In the genomic region with DNA sequence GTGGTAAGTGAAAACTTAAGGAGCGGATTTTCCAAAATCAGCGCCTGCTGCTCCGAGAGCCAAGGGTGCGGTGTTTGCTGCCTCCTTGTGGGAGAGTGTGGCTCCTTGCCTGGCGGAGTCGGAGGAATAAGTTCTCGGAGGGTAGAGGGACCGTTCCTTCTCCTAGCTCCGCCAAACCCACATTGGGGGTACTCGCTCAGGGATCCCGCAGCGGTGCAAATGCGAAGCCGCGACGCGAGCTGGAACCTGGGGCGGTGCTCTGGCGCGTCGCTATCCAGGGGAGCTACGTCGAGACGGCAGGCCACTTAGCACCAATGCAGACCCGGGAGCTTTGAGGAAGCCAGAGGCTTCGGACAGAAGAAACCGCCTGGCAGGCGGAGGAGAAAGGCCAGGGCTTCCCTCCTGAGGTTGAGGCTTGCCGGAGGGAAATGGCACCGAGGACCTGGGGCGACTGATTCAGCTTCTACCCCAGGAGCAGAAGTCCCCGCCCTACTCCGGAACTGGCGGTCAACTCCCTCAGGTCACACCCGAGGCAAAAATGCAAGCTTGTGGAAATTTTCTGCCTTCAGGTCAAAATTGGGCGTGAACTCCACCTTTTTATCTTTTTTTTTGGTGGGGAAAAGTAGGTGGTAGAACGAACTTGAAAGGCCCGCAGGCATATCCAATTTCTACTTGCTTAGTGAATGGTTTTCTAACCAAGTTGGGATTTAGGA, we compare ENCODE assay signal across 1 cellular context.
TF ChIP-seq lines count a peak whose summit lies in the region.

No MANE protein-coding gene starts in this region.

TF ChIP-seq in H1, 55 proteins besides CTCF, POLR2A, EP300 and RAD21:
- TF ChIP-seq CEBPB (IDR thresholded peaks at IDR 0.05; ENCODE audit: low read depth, low read length) (no peak), JUN (IDR thresholded peaks at IDR 0.05; ENCODE audit: low read depth, low read length) (no peak), CHD1 (IDR thresholded peaks at IDR 0.05; ENCODE audit: low read depth, low read length) (no peak), ATF2 (IDR thresholded peaks at IDR 0.05; ENCODE audit: low read length) (no peak), SAP30 (IDR thresholded peaks at IDR 0.05; ENCODE audit: insufficient read depth, insufficient replicate concordance, low read length) (no peak), ZNF274 (IDR thresholded peaks at IDR 0.05; ENCODE audit: borderline replicate concordance, extremely low read depth, low read length) (no peak), PHF8 (conservative IDR thresholded peaks at IDR 0.05; ENCODE audit: low read depth, low read length) (peak; percentile 54), GABPA (IDR thresholded peaks at IDR 0.05; ENCODE audit: borderline replicate concordance, insufficient read depth, low read length) (no peak), EZH2 (IDR thresholded peaks at IDR 0.05; ENCODE audit: low read depth, low read length, severe bottlenecking) (no peak), RFX5 (IDR thresholded peaks at IDR 0.05; ENCODE audit: borderline replicate concordance, low read depth, low read length) (no peak), YY1 (IDR thresholded peaks at IDR 0.05; ENCODE audit: low read depth, low read length) (peak; percentile 11; the same call in 1 of the 2 replicates), NRF1 (IDR thresholded peaks at IDR 0.05; ENCODE audit: low read depth, low read length) (no peak), SP1 (IDR thresholded peaks at IDR 0.05; ENCODE audit: low read depth, low read length) (no peak), USF2 (IDR thresholded peaks at IDR 0.05; ENCODE audit: low read length) (no peak), BCL11A (IDR thresholded peaks at IDR 0.05; ENCODE audit: low read depth in 2 of 2, low read length in 2 of 2) (no peak), CREB1 (IDR thresholded peaks at IDR 0.05) (peak; percentile 80), HDAC6 (IDR thresholded peaks at IDR 0.05; ENCODE audit: low read depth, low read length) (no peak), SIRT6 (IDR thresholded peaks at IDR 0.05; ENCODE audit: low read length) (no peak), MAFK (IDR thresholded peaks at IDR 0.05; ENCODE audit: low read depth, low read length) (no peak), TAF1 (IDR thresholded peaks at IDR 0.05; ENCODE audit: low read depth, low read length) (peak; percentile 78), ASH2L (IDR thresholded peaks at IDR 0.05; ENCODE audit: low read length) (peak; percentile 80), RBBP5 (IDR thresholded peaks at IDR 0.05; ENCODE audit: borderline replicate concordance, low read depth, low read length) (peak; percentile 63; the same call in 1 of the 2 replicates), SUZ12 (IDR thresholded peaks at IDR 0.05; ENCODE audit: low read length) (no peak), TBP (IDR thresholded peaks at IDR 0.05; ENCODE audit: low read depth, low read length) (peak; percentile 75), BRCA1 (IDR thresholded peaks at IDR 0.05; ENCODE audit: low read depth, low read length) (no peak), JUND (IDR thresholded peaks at IDR 0.05; ENCODE audit: low read length) (peak; percentile 52; the same call in 1 of the 2 replicates), CHD2 (IDR thresholded peaks at IDR 0.05; ENCODE audit: low read length) (no peak), SIX5 (IDR thresholded peaks at IDR 0.05; ENCODE audit: low read depth, low read length) (no peak), KDM4A (IDR thresholded peaks at IDR 0.05; ENCODE audit: low read depth, low read length, severe bottlenecking) (peak; percentile 53), BACH1 (IDR thresholded peaks at IDR 0.05; ENCODE audit: low read length) (no peak), CTBP2 (IDR thresholded peaks at IDR 0.05; ENCODE audit: borderline replicate concordance, insufficient read depth, insufficient read length, low read length) (peak; percentile 52), MAX (IDR thresholded peaks at IDR 0.05) (peak; percentile 46; the same call in 1 of the 2 replicates), CBX8 (IDR thresholded peaks at IDR 0.05; ENCODE audit: borderline replicate concordance, low read depth, low read length) (no peak), HDAC2 (IDR thresholded peaks at IDR 0.05; ENCODE audit: borderline replicate concordance in 1 of 2, low read depth in 2 of 2, low read length in 2 of 2) (0 out of 4 replicates have a peak, but pooled peaks of 1 of the 2 experiments have one; percentile 33), NANOG (IDR thresholded peaks at IDR 0.05; ENCODE audit: insufficient read depth, low read depth, low read length, poor library complexity, severe bottlenecking) (no peak), SRF (IDR thresholded peaks at IDR 0.05; ENCODE audit: low read depth, low read length) (no peak), GTF2F1 (IDR thresholded peaks at IDR 0.05; ENCODE audit: borderline replicate concordance, low read depth, low read length) (no peak), E2F6 (IDR thresholded peaks at IDR 0.05) (peak; percentile 87), SP2 (IDR thresholded peaks at IDR 0.05; ENCODE audit: low read length) (no peak), KDM1A (IDR thresholded peaks at IDR 0.05; ENCODE audit: borderline replicate concordance, low read length) (no peak), TCF12 (IDR thresholded peaks at IDR 0.05; ENCODE audit: low read depth, low read length) (0 out of 2 replicates have a peak, but pooled peaks have one; percentile 16), KDM5A (IDR thresholded peaks at IDR 0.05; ENCODE audit: low read length) (no peak), EGR1 (IDR thresholded peaks at IDR 0.05; ENCODE audit: borderline replicate concordance, low read depth, low read length) (no peak), SP4 (IDR thresholded peaks at IDR 0.05; ENCODE audit: low read length) (no peak), TAF7 (optimal IDR thresholded peaks at IDR 0.05; ENCODE audit: borderline replicate concordance, low read depth, low read length) (peak; percentile 29), POU5F1 (IDR thresholded peaks at IDR 0.05; ENCODE audit: low read depth, low read length) (no peak), RXRA (IDR thresholded peaks at IDR 0.05; ENCODE audit: insufficient read depth, low read depth, low read length) (no peak), CBX5 (IDR thresholded peaks at IDR 0.05; ENCODE audit: low read depth, low read length) (no peak), POLR2AphosphoS5 (IDR thresholded peaks at IDR 0.05; ENCODE audit: low read depth, low read length) (peak; percentile 41; the same call in 1 of the 2 replicates), SIN3A (conservative IDR thresholded peaks at IDR 0.05 in 1 of 2, IDR thresholded peaks at IDR 0.05 in 1 of 2; ENCODE audit: low read depth in 1 of 2, low read length in 2 of 2) (0 out of 4 replicates have a peak, but pooled peaks of 1 of the 2 experiments have one; percentile 27), FOSL1 (IDR thresholded peaks at IDR 0.05; ENCODE audit: insufficient read depth, low read depth, low read length) (no peak), TEAD4 (IDR thresholded peaks at IDR 0.05; ENCODE audit: low read depth, low read length) (no peak), RNF2 (IDR thresholded peaks at IDR 0.05; ENCODE audit: borderline replicate concordance, low read depth, low read length, missing control alignments, poor library complexity, severe bottlenecking) (no peak)
- TF ChIP-seq, protein P1, sequence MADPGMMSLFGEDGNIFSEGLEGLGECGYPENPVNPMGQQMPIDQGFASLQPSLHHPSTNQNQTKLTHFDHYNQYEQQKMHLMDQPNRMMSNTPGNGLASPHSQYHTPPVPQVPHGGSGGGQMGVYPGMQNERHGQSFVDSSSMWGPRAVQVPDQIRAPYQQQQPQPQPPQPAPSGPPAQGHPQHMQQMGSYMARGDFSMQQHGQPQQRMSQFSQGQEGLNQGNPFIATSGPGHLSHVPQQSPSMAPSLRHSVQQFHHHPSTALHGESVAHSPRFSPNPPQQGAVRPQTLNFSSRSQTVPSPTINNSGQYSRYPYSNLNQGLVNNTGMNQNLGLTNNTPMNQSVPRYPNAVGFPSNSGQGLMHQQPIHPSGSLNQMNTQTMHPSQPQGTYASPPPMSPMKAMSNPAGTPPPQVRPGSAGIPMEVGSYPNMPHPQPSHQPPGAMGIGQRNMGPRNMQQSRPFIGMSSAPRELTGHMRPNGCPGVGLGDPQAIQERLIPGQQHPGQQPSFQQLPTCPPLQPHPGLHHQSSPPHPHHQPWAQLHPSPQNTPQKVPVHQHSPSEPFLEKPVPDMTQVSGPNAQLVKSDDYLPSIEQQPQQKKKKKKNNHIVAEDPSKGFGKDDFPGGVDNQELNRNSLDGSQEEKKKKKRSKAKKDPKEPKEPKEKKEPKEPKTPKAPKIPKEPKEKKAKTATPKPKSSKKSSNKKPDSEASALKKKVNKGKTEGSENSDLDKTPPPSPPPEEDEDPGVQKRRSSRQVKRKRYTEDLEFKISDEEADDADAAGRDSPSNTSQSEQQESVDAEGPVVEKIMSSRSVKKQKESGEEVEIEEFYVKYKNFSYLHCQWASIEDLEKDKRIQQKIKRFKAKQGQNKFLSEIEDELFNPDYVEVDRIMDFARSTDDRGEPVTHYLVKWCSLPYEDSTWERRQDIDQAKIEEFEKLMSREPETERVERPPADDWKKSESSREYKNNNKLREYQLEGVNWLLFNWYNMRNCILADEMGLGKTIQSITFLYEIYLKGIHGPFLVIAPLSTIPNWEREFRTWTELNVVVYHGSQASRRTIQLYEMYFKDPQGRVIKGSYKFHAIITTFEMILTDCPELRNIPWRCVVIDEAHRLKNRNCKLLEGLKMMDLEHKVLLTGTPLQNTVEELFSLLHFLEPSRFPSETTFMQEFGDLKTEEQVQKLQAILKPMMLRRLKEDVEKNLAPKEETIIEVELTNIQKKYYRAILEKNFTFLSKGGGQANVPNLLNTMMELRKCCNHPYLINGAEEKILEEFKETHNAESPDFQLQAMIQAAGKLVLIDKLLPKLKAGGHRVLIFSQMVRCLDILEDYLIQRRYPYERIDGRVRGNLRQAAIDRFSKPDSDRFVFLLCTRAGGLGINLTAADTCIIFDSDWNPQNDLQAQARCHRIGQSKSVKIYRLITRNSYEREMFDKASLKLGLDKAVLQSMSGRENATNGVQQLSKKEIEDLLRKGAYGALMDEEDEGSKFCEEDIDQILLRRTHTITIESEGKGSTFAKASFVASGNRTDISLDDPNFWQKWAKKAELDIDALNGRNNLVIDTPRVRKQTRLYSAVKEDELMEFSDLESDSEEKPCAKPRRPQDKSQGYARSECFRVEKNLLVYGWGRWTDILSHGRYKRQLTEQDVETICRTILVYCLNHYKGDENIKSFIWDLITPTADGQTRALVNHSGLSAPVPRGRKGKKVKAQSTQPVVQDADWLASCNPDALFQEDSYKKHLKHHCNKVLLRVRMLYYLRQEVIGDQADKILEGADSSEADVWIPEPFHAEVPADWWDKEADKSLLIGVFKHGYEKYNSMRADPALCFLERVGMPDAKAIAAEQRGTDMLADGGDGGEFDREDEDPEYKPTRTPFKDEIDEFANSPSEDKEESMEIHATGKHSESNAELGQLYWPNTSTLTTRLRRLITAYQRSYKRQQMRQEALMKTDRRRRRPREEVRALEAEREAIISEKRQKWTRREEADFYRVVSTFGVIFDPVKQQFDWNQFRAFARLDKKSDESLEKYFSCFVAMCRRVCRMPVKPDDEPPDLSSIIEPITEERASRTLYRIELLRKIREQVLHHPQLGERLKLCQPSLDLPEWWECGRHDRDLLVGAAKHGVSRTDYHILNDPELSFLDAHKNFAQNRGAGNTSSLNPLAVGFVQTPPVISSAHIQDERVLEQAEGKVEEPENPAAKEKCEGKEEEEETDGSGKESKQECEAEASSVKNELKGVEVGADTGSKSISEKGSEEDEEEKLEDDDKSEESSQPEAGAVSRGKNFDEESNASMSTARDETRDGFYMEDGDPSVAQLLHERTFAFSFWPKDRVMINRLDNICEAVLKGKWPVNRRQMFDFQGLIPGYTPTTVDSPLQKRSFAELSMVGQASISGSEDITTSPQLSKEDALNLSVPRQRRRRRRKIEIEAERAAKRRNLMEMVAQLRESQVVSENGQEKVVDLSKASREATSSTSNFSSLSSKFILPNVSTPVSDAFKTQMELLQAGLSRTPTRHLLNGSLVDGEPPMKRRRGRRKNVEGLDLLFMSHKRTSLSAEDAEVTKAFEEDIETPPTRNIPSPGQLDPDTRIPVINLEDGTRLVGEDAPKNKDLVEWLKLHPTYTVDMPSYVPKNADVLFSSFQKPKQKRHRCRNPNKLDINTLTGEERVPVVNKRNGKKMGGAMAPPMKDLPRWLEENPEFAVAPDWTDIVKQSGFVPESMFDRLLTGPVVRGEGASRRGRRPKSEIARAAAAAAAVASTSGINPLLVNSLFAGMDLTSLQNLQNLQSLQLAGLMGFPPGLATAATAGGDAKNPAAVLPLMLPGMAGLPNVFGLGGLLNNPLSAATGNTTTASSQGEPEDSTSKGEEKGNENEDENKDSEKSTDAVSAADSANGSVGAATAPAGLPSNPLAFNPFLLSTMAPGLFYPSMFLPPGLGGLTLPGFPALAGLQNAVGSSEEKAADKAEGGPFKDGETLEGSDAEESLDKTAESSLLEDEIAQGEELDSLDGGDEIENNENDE (IDR thresholded peaks at IDR 0.05; ENCODE audit: insufficient replicate concordance, low read length) = no peak
- TF ChIP-seq, protein P2, sequence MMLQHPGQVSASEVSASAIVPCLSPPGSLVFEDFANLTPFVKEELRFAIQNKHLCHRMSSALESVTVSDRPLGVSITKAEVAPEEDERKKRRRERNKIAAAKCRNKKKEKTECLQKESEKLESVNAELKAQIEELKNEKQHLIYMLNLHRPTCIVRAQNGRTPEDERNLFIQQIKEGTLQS (IDR thresholded peaks at IDR 0.05; ENCODE audit: insufficient read depth, low read depth, low read length) = no peak
